1 cellular context compared by ENCODE assay signal in genomic region chr4:122117743-122118142, GRCh38.
TF ChIP-seq lines count a peak whose summit lies in the region.

No MANE protein-coding gene starts in this region.

TF ChIP-seq in endothelial cell of umbilical vein, 7 proteins besides CTCF, POLR2A, EP300 and RAD21:
- TF ChIP-seq GATA2 (IDR thresholded peaks at IDR 0.05; ENCODE audit: insufficient read depth, insufficient read length, low read depth, low read length) (no peak), FOS (IDR thresholded peaks at IDR 0.05; ENCODE audit: borderline replicate concordance, insufficient read depth, low read length) (peak; percentile 6)
